ENCODE assay signal across 20 cellular contexts in genomic region chr3:187801152-187801551, GRCh38.
"Had no signal": no experiment of that assay in that cellular context is flagged by ENCODE, and none has a peak within 500 bp of the region (broad histone marks: within the 10 kb centered on the region; RNA-seq: fewer than 3 reads in every experiment).

No MANE protein-coding gene starts in this region.

- ATAC-seq: heart right ventricle; left lung; mucosa of descending colon; naive thymus-derived CD8-positive, alpha-beta T cell; psoas muscle had no signal

- H3K4me1 ChIP-seq: psoas muscle, sigmoid colon had no signal

- H3K27me3 ChIP-seq: left lung, sigmoid colon, stomach had no signal

- H3K4me1 Mint-ChIP-seq: brain had no signal

- H3K4me3 Mint-ChIP-seq: brain had no signal

- H3K27ac ChIP-seq: left lung, psoas muscle, sigmoid colon, stomach, thoracic aorta, WERI-Rb-1 had no signal

- H3K9me3 Mint-ChIP-seq: naive thymus-derived CD8-positive, alpha-beta T cell had no signal

- DNase-seq: activated CD4-positive, alpha-beta T cell treated with anti-CD3 and anti-CD28 coated beads for 4 hours; activated CD8-positive, alpha-beta memory T cell treated with anti-CD3 and anti-CD28 coated beads, Interleukin-2, amount 50 U/mL, for 4 hours; activated effector memory CD4-positive, alpha-beta T cell treated with anti-CD3 and anti-CD28 coated beads, Interleukin-2, amount 50 U/mL, for 16 hours; amygdala; cortex of kidney; effector memory CD4-positive, alpha-beta T cell; heart right ventricle; islet precursor cell; left lung; mucosa of descending colon; naive thymus-derived CD8-positive, alpha-beta T cell; occipital lobe; psoas muscle; sigmoid colon; stimulated activated CD4-positive, alpha-beta T cell treated with anti-CD3 and anti-CD28 coated beads, Interleukin-12 subunit alpha, Interleukin-12 subunit beta, amount 100 ng/mL, for 4 hours; stomach; WERI-Rb-1 had no signal

- H3K36me3 ChIP-seq: heart right ventricle, left lung, sigmoid colon, stomach, thoracic aorta, WERI-Rb-1 had no signal

- H3K27ac Mint-ChIP-seq: brain had no signal

- H3K4me3 ChIP-seq: heart right ventricle, left lung, mucosa of descending colon, psoas muscle, sigmoid colon, stomach, thoracic aorta had no signal

- H3K9me3 ChIP-seq: mucosa of descending colon, psoas muscle, sigmoid colon, stomach, thoracic aorta had no signal

- H3K27me3 Mint-ChIP-seq: brain; central memory CD8-positive, alpha-beta T cell; naive thymus-derived CD8-positive, alpha-beta T cell had no signal

- H3K36me3 Mint-ChIP-seq: brain; naive thymus-derived CD8-positive, alpha-beta T cell had no signal
